In the genomic region with DNA sequence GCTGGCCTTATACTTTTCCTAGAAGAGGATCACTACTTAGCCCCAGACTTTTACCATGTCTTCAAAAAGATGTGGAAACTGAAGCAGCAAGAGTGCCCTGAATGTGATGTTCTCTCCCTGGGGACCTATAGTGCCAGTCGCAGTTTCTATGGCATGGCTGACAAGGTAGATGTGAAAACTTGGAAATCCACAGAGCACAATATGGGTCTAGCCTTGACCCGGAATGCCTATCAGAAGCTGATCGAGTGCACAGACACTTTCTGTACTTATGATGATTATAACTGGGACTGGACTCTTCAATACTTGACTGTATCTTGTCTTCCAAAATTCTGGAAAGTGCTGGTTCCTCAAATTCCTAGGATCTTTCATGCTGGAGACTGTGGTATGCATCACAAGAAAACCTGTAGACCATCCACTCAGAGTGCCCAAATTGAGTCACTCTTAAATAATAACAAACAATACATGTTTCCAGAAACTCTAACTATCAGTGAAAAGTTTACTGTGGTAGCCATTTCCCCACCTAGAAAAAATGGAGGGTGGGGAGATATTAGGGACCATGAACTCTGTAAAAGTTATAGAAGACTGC, we compare ENCODE assay signal across 9 cellular contexts. TPM values are rescaled to one million over a fixed set of nuclear protein-coding genes. Genes with fewer than 3 reads are reported as not detected.
DNase-seq lines count a peak whose midpoint lies in the region; ATAC-seq lines count a peak whose summit lies in the region.
"Had no signal": no experiment of that assay in that cellular context is flagged by ENCODE, and none has a peak within 500 bp of the region (broad histone marks: within the 10 kb centered on the region; RNA-seq: fewer than 3 reads in every experiment).

No MANE protein-coding gene starts in this region.

- no peaks in the 10 kb centered on the region for H3K27me3 Mint-ChIP-seq in T-helper 1 cell treated with Interleukin-12 subunit alpha and Interleukin-12 subunit beta and Interleukin-4 antibody, amounts not matched to agents 30 μg/mL and 1 μg/mL, for 36 hours (ENCODE audit: low read depth)
- no peaks in the 10 kb centered on the region for H3K27me3 Mint-ChIP-seq in activated CD8-positive, alpha-beta T cell treated with anti-CD3 and anti-CD28 coated beads, Interleukin-2, amount 10 ng/mL, durations not matched to agents 7 days and 5 days (ENCODE audit: low read depth)

- H3K36me3 Mint-ChIP-seq in T-helper 1 cell treated with Interleukin-12 subunit alpha and Interleukin-12 subunit beta and Interleukin-4 antibody, amounts not matched to agents 30 μg/mL and 1 μg/mL, for 36 hours (ENCODE audit: low read depth) = peaks cover 48% of the 10 kb centered on the region
- peaks cover 74% of the 10 kb centered on the region for H3K36me3 Mint-ChIP-seq in activated CD8-positive, alpha-beta T cell treated with anti-CD3 and anti-CD28 coated beads, Interleukin-2, amount 10 ng/mL, durations not matched to agents 7 days and 5 days (ENCODE audit: low read depth)

- H3K27me3 ChIP-seq in subcutaneous abdominal adipose tissue (ENCODE audit: control insufficient read depth in 5 of 5, insufficient read depth in 4 of 5, low read length in 5 of 5) = no peaks in the 10 kb centered on the region

- H3K4me3 ChIP-seq in iPS-18c (ENCODE audit: insufficient read depth, low read depth, low read length) = peak overlapping the region; percentile 85; the same call in 1 of the 2 replicates
- peak overlapping the region; percentile 72 to 97 (median 89) for H3K4me3 ChIP-seq in subcutaneous abdominal adipose tissue (ENCODE audit: low read depth in 1 of 5, low read length in 5 of 5)

- CTCF ChIA-PET in activated CD8-positive, alpha-beta T cell treated with anti-CD3 and anti-CD28 coated beads, Interleukin-2, amount 10 ng/mL, durations not matched to agents 7 days and 5 days (lab: Charles Lee) = interaction anchor here (1.6 to 6.7 kb wide), 4 partner anchors 11 to 230 kb away, joined by 3 to 118 read pairs (median 9); a partner anchor contains a TSS

- H3K27ac ChIP-seq in subcutaneous abdominal adipose tissue (ENCODE audit: low read depth, low read length) = peak overlapping the region; percentile 75

- ATAC-seq in activated CD8-positive, alpha-beta T cell treated with anti-CD3 and anti-CD28 coated beads, Interleukin-2, amount 10 ng/mL, durations not matched to agents 7 days and 5 days = no peak

- no peaks in the 10 kb centered on the region for H3K9me3 ChIP-seq in iPS-18c (ENCODE audit: control insufficient read depth, insufficient read depth, low read length)
- H3K9me3 ChIP-seq in subcutaneous abdominal adipose tissue (ENCODE audit: control insufficient read depth in 5 of 5, low read length in 5 of 5) = no peaks in the 10 kb centered on the region

- POLR2A ChIA-PET in activated CD8-positive, alpha-beta T cell treated with anti-CD3 and anti-CD28 coated beads, Interleukin-2, amount 10 ng/mL, durations not matched to agents 7 days and 5 days (lab: Charles Lee) = interaction anchor here (1.0 to 5.5 kb wide), 7 partner anchors 9 to 440 kb away, joined by 3 to 73 read pairs (median 37); a partner anchor contains a TSS

- H3K27ac Mint-ChIP-seq in T-helper 1 cell treated with Interleukin-12 subunit alpha and Interleukin-12 subunit beta and Interleukin-4 antibody, amounts not matched to agents 30 μg/mL and 1 μg/mL, for 36 hours = peak overlapping the region; percentile 75
- H3K27ac Mint-ChIP-seq in activated CD8-positive, alpha-beta T cell treated with anti-CD3 and anti-CD28 coated beads, Interleukin-2, amount 10 ng/mL, durations not matched to agents 7 days and 5 days = peak overlapping the region; percentile 96

- peaks cover 45% of the 10 kb centered on the region for H3K4me1 Mint-ChIP-seq in T-helper 1 cell treated with Interleukin-12 subunit alpha and Interleukin-12 subunit beta and Interleukin-4 antibody, amounts not matched to agents 30 μg/mL and 1 μg/mL, for 36 hours (ENCODE audit: low read depth)
- peaks cover 57% of the 10 kb centered on the region for H3K4me1 Mint-ChIP-seq in activated CD8-positive, alpha-beta T cell treated with anti-CD3 and anti-CD28 coated beads, Interleukin-2, amount 10 ng/mL, durations not matched to agents 7 days and 5 days (ENCODE audit: low read depth)

- H3K4me3 Mint-ChIP-seq in T-helper 1 cell treated with Interleukin-12 subunit alpha and Interleukin-12 subunit beta and Interleukin-4 antibody, amounts not matched to agents 30 μg/mL and 1 μg/mL, for 36 hours = peak overlapping the region; percentile 98
- peak overlapping the region; percentile 93 for H3K4me3 Mint-ChIP-seq in activated CD8-positive, alpha-beta T cell treated with anti-CD3 and anti-CD28 coated beads, Interleukin-2, amount 10 ng/mL, durations not matched to agents 7 days and 5 days

- H3K36me3 ChIP-seq in subcutaneous abdominal adipose tissue (ENCODE audit: control insufficient read depth in 5 of 5, insufficient read depth in 5 of 5, low read length in 5 of 5) = peaks cover 3 to 19% (median 10%) of the 10 kb centered on the region in 5 donors

- H3K9me3 Mint-ChIP-seq in T-helper 1 cell treated with Interleukin-12 subunit alpha and Interleukin-12 subunit beta and Interleukin-4 antibody, amounts not matched to agents 30 μg/mL and 1 μg/mL, for 36 hours = no peaks in the 10 kb centered on the region
- H3K9me3 Mint-ChIP-seq in activated CD8-positive, alpha-beta T cell treated with anti-CD3 and anti-CD28 coated beads, Interleukin-2, amount 10 ng/mL, durations not matched to agents 7 days and 5 days (ENCODE audit: insufficient read depth) = no peaks in the 10 kb centered on the region

- DNase-seq in T-helper 1 cell = no peak
- no peak for DNase-seq in activated CD8-positive, alpha-beta T cell treated with anti-CD3 and anti-CD28 coated beads, Interleukin-2, amount 10 ng/mL, durations not matched to agents 7 days and 5 days
- DNase-seq in iPS-NIHi11 (ENCODE audit: low spot score) = no peak
- DNase-seq in stimulated activated CD4-positive, alpha-beta T cell treated with anti-CD3 and anti-CD28 coated beads, Interleukin-2, amount 100 ng/mL, for 48 hours = no peak
- DNase-seq in OCI-M2 (lab: John Stamatoyannopoulos, UW; ENCODE audit: unreplicated experiment) = no peak
- DNase-seq: stimulated activated CD8-positive, alpha-beta memory T cell treated with anti-CD3 and anti-CD28 coated beads, Interleukin-4, amount 100 ng/mL, for 48 hours had no signal

- H3K4me1 ChIP-seq in subcutaneous abdominal adipose tissue (ENCODE audit: control insufficient read depth in 5 of 5, insufficient read depth in 5 of 5, low read length in 5 of 5) = peaks cover 4 to 46% (median 44%) of the 10 kb centered on the region in 5 donors

- peak overlapping the region in 4 of 5 donors; percentile 94 to 99 (median 96) for H3K9ac ChIP-seq in subcutaneous abdominal adipose tissue (ENCODE audit: low read length in 5 of 5)

RNA-seq across cellular contexts. Expression of a gene that starts 1.5 kb away (rescaled TPM):
- 10 to 100 TPM; 55.1 to 57.4 TPM for total RNA-seq in activated CD8-positive, alpha-beta T cell treated with anti-CD3 and anti-CD28 coated beads, Interleukin-2, amount 10 ng/mL, durations not matched to agents 7 days and 5 days

RNA-seq across cellular contexts. Expression of a gene that starts 1.7 kb away (rescaled TPM):
- total RNA-seq in activated CD8-positive, alpha-beta T cell treated with anti-CD3 and anti-CD28 coated beads, Interleukin-2, amount 10 ng/mL, durations not matched to agents 7 days and 5 days = 100 to 1,000 TPM; 229 to 241 TPM

RNA-seq across cellular contexts. Expression of a gene that starts 12.9 kb away (rescaled TPM):
- 10 to 100 TPM in 1 of 2 experiments, 1 to 10 TPM in 1; 9.3 to 10.2 TPM for total RNA-seq in activated CD8-positive, alpha-beta T cell treated with anti-CD3 and anti-CD28 coated beads, Interleukin-2, amount 10 ng/mL, durations not matched to agents 7 days and 5 days

RNA-seq across cellular contexts. Expression of a gene that starts 23.4 kb away (rescaled TPM):
- total RNA-seq in activated CD8-positive, alpha-beta T cell treated with anti-CD3 and anti-CD28 coated beads, Interleukin-2, amount 10 ng/mL, durations not matched to agents 7 days and 5 days = 10 to 100 TPM; 63.1 to 65.0 TPM

RNA-seq across cellular contexts. Expression of a gene that starts 35.9 kb away (rescaled TPM):
- total RNA-seq in activated CD8-positive, alpha-beta T cell treated with anti-CD3 and anti-CD28 coated beads, Interleukin-2, amount 10 ng/mL, durations not matched to agents 7 days and 5 days = 1,000 to 10,000 TPM; 1,224 to 1,602 TPM
